In genomic region chr16:23510154-23510914, GRCh38 we compare ENCODE assay signal across 8 cellular contexts. TPM values are rescaled to one million over a fixed set of nuclear protein-coding genes. Genes with fewer than 3 reads are reported as not detected.
A peak's percentile ranks its signal among the peaks of the same experiment; 100 is the strongest.
DNase-seq lines count a peak whose midpoint lies in the region; ATAC-seq and TF ChIP-seq lines count a peak whose summit lies in the region.

Gene GGA2, minus strand, starts transcription at chr16:23510494. Its CDS starts 83 bp downstream, at chr16:23510411.

- no peaks in the 10 kb centered on the region for H3K27me3 Mint-ChIP-seq in activated T-helper 17 cell treated with anti-CD3 and anti-CD28 coated beads, Interleukin-2, amount 50 U/mL, for 72 hours
- H3K27me3 Mint-ChIP-seq in naive thymus-derived CD8-positive, alpha-beta T cell, result no peaks in the 10 kb centered on the region
- no peaks in the 10 kb centered on the region for H3K27me3 Mint-ChIP-seq in stimulated activated memory B cell treated with anti-CD40 and anti-IgM and Interleukin-4, amounts not matched to agents 10 μg/mL and 1 μg/mL and 100 μg/mL, for 72 hours

- H3K9me3 Mint-ChIP-seq in activated T-helper 17 cell treated with anti-CD3 and anti-CD28 coated beads, Interleukin-2, amount 50 U/mL, for 72 hours, result no peaks in the 10 kb centered on the region
- H3K9me3 Mint-ChIP-seq in naive thymus-derived CD8-positive, alpha-beta T cell, result no peaks in the 10 kb centered on the region
- no peaks in the 10 kb centered on the region for H3K9me3 Mint-ChIP-seq in stimulated activated memory B cell treated with anti-CD40 and anti-IgM and Interleukin-4, amounts not matched to agents 10 μg/mL and 1 μg/mL and 100 μg/mL, for 72 hours

- peak within 1 kb of the TSS; percentile 65 for H3K4me3 ChIP-seq in fibroblast of mammary gland (ENCODE audit: control insufficient read depth, low read depth, low read length)

- no peak for TF ChIP-seq CTCF in fibroblast of mammary gland (conservative IDR thresholded peaks at IDR 0.05; ENCODE audit: control insufficient read depth, insufficient read depth, low read depth, low read length)

- H3K36me3 Mint-ChIP-seq in activated T-helper 17 cell treated with anti-CD3 and anti-CD28 coated beads, Interleukin-2, amount 50 U/mL, for 72 hours (ENCODE audit: low read depth), result peaks cover 35% of the 10 kb centered on the region
- H3K36me3 Mint-ChIP-seq in naive thymus-derived CD8-positive, alpha-beta T cell, result no peaks in the 10 kb centered on the region
- H3K36me3 Mint-ChIP-seq in stimulated activated memory B cell treated with anti-CD40 and anti-IgM and Interleukin-4, amounts not matched to agents 10 μg/mL and 1 μg/mL and 100 μg/mL, for 72 hours, result peaks cover 27% of the 10 kb centered on the region

- peaks cover 43% of the 10 kb centered on the region for H3K4me1 Mint-ChIP-seq in activated T-helper 17 cell treated with anti-CD3 and anti-CD28 coated beads, Interleukin-2, amount 50 U/mL, for 72 hours
- H3K4me1 Mint-ChIP-seq in naive thymus-derived CD8-positive, alpha-beta T cell, result peaks cover 30 to 70% (median 61%) of the 10 kb centered on the region in 4 donors
- H3K4me1 Mint-ChIP-seq in stimulated activated memory B cell treated with anti-CD40 and anti-IgM and Interleukin-4, amounts not matched to agents 10 μg/mL and 1 μg/mL and 100 μg/mL, for 72 hours, result peaks cover 41% of the 10 kb centered on the region

- peak within 1 kb of the TSS; percentile 84 for H3K27ac Mint-ChIP-seq in activated T-helper 17 cell treated with anti-CD3 and anti-CD28 coated beads, Interleukin-2, amount 50 U/mL, for 72 hours
- H3K27ac Mint-ChIP-seq in naive thymus-derived CD8-positive, alpha-beta T cell, result peak within 1 kb of the TSS; percentile 63 to 96 (median 92)
- peak within 1 kb of the TSS; percentile 75 for H3K27ac Mint-ChIP-seq in stimulated activated memory B cell treated with anti-CD40 and anti-IgM and Interleukin-4, amounts not matched to agents 10 μg/mL and 1 μg/mL and 100 μg/mL, for 72 hours

- peak; percentile 69 for DNase-seq in DMS153 (lab: John Stamatoyannopoulos, UW)
- peak; percentile 86 for DNase-seq in KG1 (lab: John Stamatoyannopoulos, UW)
- peak; percentile 73 for DNase-seq in RPMI7951 (ENCODE audit: low read depth)
- DNase-seq in fibroblast of mammary gland (ENCODE audit: low read depth), result peak; percentile 69
- DNase-seq in naive thymus-derived CD8-positive, alpha-beta T cell, result peak; percentile 59 to 85 (median 74)

- POLR2A ChIA-PET in naive thymus-derived CD8-positive, alpha-beta T cell (lab: Charles Lee), result interaction anchor here (0.7 to 1.6 kb wide), 6 partner anchors 11 to 1334 kb away, joined by 3 to 8 read pairs (median 4); partner anchors contain the start of genes DCTN5, EARS2, PALB2 and UBFD1

- peak; percentile 79 for ATAC-seq in GM21619 (IDR thresholded peaks at IDR 0.05; ENCODE audit: unreplicated experiment)
- ATAC-seq in activated T-helper 17 cell treated with anti-CD3 and anti-CD28 coated beads, Interleukin-2, amount 50 U/mL, for 72 hours (replicated peaks), result peak; percentile 96
- ATAC-seq in naive thymus-derived CD8-positive, alpha-beta T cell, result peak; percentile 90 to 92
- ATAC-seq in stimulated activated memory B cell treated with anti-CD40 and anti-IgM and Interleukin-4, amounts not matched to agents 10 μg/mL and 1 μg/mL and 100 μg/mL, for 72 hours, result peak; percentile 94

- H3K4me3 Mint-ChIP-seq in activated T-helper 17 cell treated with anti-CD3 and anti-CD28 coated beads, Interleukin-2, amount 50 U/mL, for 72 hours, result peak within 1 kb of the TSS; percentile 89
- H3K4me3 Mint-ChIP-seq in naive thymus-derived CD8-positive, alpha-beta T cell, result peak within 1 kb of the TSS; percentile 87 to 98 (median 94)
- peak within 1 kb of the TSS; percentile 90 for H3K4me3 Mint-ChIP-seq in stimulated activated memory B cell treated with anti-CD40 and anti-IgM and Interleukin-4, amounts not matched to agents 10 μg/mL and 1 μg/mL and 100 μg/mL, for 72 hours

RNA-seq across cellular contexts. Expression of gene GGA2, which starts in this region (rescaled TPM):
- total RNA-seq in RPMI7951 (2014; rRNA removed; shearing (Covaris generic)), result 8.8 and 9.1 TPM in 2 replicates
- total RNA-seq in activated T-helper 17 cell treated with anti-CD3 and anti-CD28 coated beads, Interleukin-2, amount 50 U/mL, for 72 hours, result 100 to 1,000 TPM in 1 of 2 donors, 10 to 100 TPM in 1; 87.2 to 138 TPM
- total RNA-seq in naive thymus-derived CD8-positive, alpha-beta T cell, result 10 to 100 TPM; 87.5 to 94.6 TPM
- polyA plus RNA-seq in naive thymus-derived CD8-positive, alpha-beta T cell, result 10 to 100 TPM; 37.7 to 56.7 (median 39.4) TPM

Comparison
In these comparisons a context has a peak if more than half of its experiments do, and no peak if none do; other contexts are left out.
1. Peak in every context shown above with its lines: DNase-seq, ATAC-seq and H3K4me3 ChIP-seq.